12 cellular contexts compared by ENCODE assay signal in the genomic region with DNA sequence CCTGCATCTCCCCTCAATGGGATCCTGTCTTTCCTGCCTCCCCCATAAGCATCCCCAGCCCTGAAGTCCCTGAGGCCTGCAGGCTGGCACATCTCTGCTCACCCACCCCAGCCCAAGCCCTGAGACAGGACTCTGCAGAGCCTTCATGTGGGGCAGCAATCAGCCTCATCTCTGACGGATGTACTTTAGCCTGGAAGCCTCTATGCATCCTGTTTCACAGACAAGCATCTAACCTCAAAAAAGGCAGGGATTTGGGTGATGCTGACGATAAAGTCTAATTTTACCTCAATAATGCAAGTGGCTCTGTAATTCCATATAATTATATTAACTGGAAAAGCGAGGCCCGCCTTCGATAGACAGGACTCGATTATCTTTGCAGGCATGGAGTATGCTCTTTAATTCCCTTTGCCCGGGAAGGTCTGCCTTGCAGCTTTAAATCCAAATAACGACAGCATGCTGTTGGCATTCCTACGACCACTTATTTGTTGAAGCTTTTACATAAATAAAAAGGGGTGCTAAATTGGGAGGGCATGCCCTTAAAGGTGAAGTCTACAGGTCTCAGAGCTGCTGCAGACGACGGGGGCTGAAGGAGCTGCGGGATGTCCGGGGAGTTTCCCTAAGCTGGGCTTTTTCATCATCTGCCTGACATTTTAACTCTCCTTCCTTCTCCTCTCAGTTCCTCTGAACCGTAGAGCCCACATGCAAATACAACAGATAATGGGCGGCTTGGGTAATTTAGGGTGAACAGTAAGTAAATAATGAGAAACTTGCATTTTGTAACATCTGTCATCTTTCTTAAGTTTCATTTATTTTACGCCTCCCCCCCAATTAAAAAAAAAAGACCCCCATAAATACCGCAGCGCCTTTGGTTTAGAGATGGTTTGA.
A peak's percentile ranks its signal among the peaks of the same experiment; 100 is the strongest.
DNase-seq lines count a peak whose midpoint lies in the region; ATAC-seq, FAIRE-seq and TF ChIP-seq lines count a peak whose summit lies in the region.
"Had no signal": no experiment of that assay in that cellular context is flagged by ENCODE, and none has a peak within 500 bp of the region (broad histone marks: within the 10 kb centered on the region; RNA-seq: fewer than 3 reads in every experiment).

No MANE protein-coding gene starts in this region.

- H3K4me3 Mint-ChIP-seq in activated CD8-positive, alpha-beta T cell treated with anti-CD3 and anti-CD28 coated beads for 36 hours = no peak overlapping the region
- no peak overlapping the region for H3K4me3 Mint-ChIP-seq in activated CD8-positive, alpha-beta T cell treated with anti-CD3 and anti-CD28 coated beads, Interleukin-2, amount 10 ng/mL, durations not matched to agents 7 days and 5 days
- H3K4me3 Mint-ChIP-seq in stimulated activated naive B cell treated with anti-CD40 and anti-IgM and Interleukin-4, amounts not matched to agents 10 μg/mL and 1 μg/mL and 100 μg/mL, for 72 hours = peak overlapping the region; percentile 47 to 59
- H3K4me3 Mint-ChIP-seq: immature natural killer cell, naive B cell had no signal

- peaks cover 4% of the 10 kb centered on the region for H3K27me3 Mint-ChIP-seq in activated CD8-positive, alpha-beta T cell treated with anti-CD3 and anti-CD28 coated beads for 36 hours
- peaks cover 2% of the 10 kb centered on the region for H3K27me3 Mint-ChIP-seq in activated CD8-positive, alpha-beta T cell treated with anti-CD3 and anti-CD28 coated beads, Interleukin-2, amount 10 ng/mL, durations not matched to agents 7 days and 5 days (ENCODE audit: low read depth)
- H3K27me3 Mint-ChIP-seq in stimulated activated naive B cell treated with anti-CD40 and anti-IgM and Interleukin-4, amounts not matched to agents 10 μg/mL and 1 μg/mL and 100 μg/mL, for 72 hours = peaks cover 20 to 29% of the 10 kb centered on the region in 2 donors

- H3K9me3 Mint-ChIP-seq in activated CD8-positive, alpha-beta T cell treated with anti-CD3 and anti-CD28 coated beads for 36 hours = no peaks in the 10 kb centered on the region
- no peaks in the 10 kb centered on the region for H3K9me3 Mint-ChIP-seq in activated CD8-positive, alpha-beta T cell treated with anti-CD3 and anti-CD28 coated beads, Interleukin-2, amount 10 ng/mL, durations not matched to agents 7 days and 5 days (ENCODE audit: insufficient read depth)
- no peaks in the 10 kb centered on the region for H3K9me3 Mint-ChIP-seq in stimulated activated naive B cell treated with anti-CD40 and anti-IgM and Interleukin-4, amounts not matched to agents 10 μg/mL and 1 μg/mL and 100 μg/mL, for 72 hours
- H3K9me3 Mint-ChIP-seq: immature natural killer cell had no signal

- H3K4me3 ChIP-seq in SJCRH30 (no peak overlapping the region), small intestine (ENCODE audit: low read depth in 1 of 2, low read length in 2 of 2) (no peak overlapping the region)

- H3K36me3 ChIP-seq in SJCRH30 (no peaks in the 10 kb centered on the region), small intestine (ENCODE audit: control insufficient read depth in 2 of 2, insufficient read depth in 2 of 2, low read length in 2 of 2) (no peaks in the 10 kb centered on the region)

- H3K27ac Mint-ChIP-seq in activated CD8-positive, alpha-beta T cell treated with anti-CD3 and anti-CD28 coated beads for 36 hours = no peak overlapping the region
- H3K27ac Mint-ChIP-seq in activated CD8-positive, alpha-beta T cell treated with anti-CD3 and anti-CD28 coated beads, Interleukin-2, amount 10 ng/mL, durations not matched to agents 7 days and 5 days = no peak overlapping the region
- no peak overlapping the region for H3K27ac Mint-ChIP-seq in stimulated activated naive B cell treated with anti-CD40 and anti-IgM and Interleukin-4, amounts not matched to agents 10 μg/mL and 1 μg/mL and 100 μg/mL, for 72 hours
- H3K27ac Mint-ChIP-seq: immature natural killer cell, naive B cell had no signal

- H3K27ac ChIP-seq in SJCRH30 (no peak overlapping the region), small intestine (ENCODE audit: low read depth in 1 of 2, low read length in 1 of 2) (no peak overlapping the region)

- H3K4me1 Mint-ChIP-seq in activated CD8-positive, alpha-beta T cell treated with anti-CD3 and anti-CD28 coated beads for 36 hours (ENCODE audit: low read depth) = no peaks in the 10 kb centered on the region
- no peaks in the 10 kb centered on the region for H3K4me1 Mint-ChIP-seq in activated CD8-positive, alpha-beta T cell treated with anti-CD3 and anti-CD28 coated beads, Interleukin-2, amount 10 ng/mL, durations not matched to agents 7 days and 5 days (ENCODE audit: low read depth)
- H3K4me1 Mint-ChIP-seq in stimulated activated naive B cell treated with anti-CD40 and anti-IgM and Interleukin-4, amounts not matched to agents 10 μg/mL and 1 μg/mL and 100 μg/mL, for 72 hours = peaks cover 13 to 37% of the 10 kb centered on the region in 2 donors
- H3K4me1 Mint-ChIP-seq: immature natural killer cell had no signal

- FAIRE-seq in small intestine (lab: Jason Lieb, UNC) = no peak

- H3K36me3 Mint-ChIP-seq in activated CD8-positive, alpha-beta T cell treated with anti-CD3 and anti-CD28 coated beads for 36 hours (ENCODE audit: low read depth) = no peaks in the 10 kb centered on the region
- no peaks in the 10 kb centered on the region for H3K36me3 Mint-ChIP-seq in activated CD8-positive, alpha-beta T cell treated with anti-CD3 and anti-CD28 coated beads, Interleukin-2, amount 10 ng/mL, durations not matched to agents 7 days and 5 days (ENCODE audit: low read depth)
- no peaks in the 10 kb centered on the region for H3K36me3 Mint-ChIP-seq in stimulated activated naive B cell treated with anti-CD40 and anti-IgM and Interleukin-4, amounts not matched to agents 10 μg/mL and 1 μg/mL and 100 μg/mL, for 72 hours
- H3K36me3 Mint-ChIP-seq: immature natural killer cell, naive B cell had no signal

- POLR2A ChIA-PET in activated CD8-positive, alpha-beta T cell treated with anti-CD3 and anti-CD28 coated beads for 36 hours (lab: Charles Lee) = no interaction called here
- POLR2A ChIA-PET in activated CD8-positive, alpha-beta T cell treated with anti-CD3 and anti-CD28 coated beads, Interleukin-2, amount 10 ng/mL, durations not matched to agents 7 days and 5 days (lab: Charles Lee) = no interaction called here

- 49 to 69% (median 60%) methylated on average over 18 of the region's 18 CpGs for WGBS in small intestine, 3 donors

- TF ChIP-seq CTCF in activated CD8-positive, alpha-beta T cell treated with anti-CD3 and anti-CD28 coated beads for 36 hours (IDR thresholded peaks at IDR 0.05) = no peak

- H3K27me3 ChIP-seq in SJCRH30 = peaks cover 4% of the 10 kb centered on the region; the same call in 1 of the 2 replicates
- H3K27me3 ChIP-seq in small intestine (ENCODE audit: control insufficient read depth in 2 of 2, insufficient read depth in 2 of 2, low read length in 2 of 2) = no peaks in the 10 kb centered on the region

- CTCF ChIA-PET in activated CD8-positive, alpha-beta T cell treated with anti-CD3 and anti-CD28 coated beads for 36 hours (lab: Charles Lee) = no interaction called here
- CTCF ChIA-PET in activated CD8-positive, alpha-beta T cell treated with anti-CD3 and anti-CD28 coated beads, Interleukin-2, amount 10 ng/mL, durations not matched to agents 7 days and 5 days (lab: Charles Lee) = no interaction called here

- intact Hi-C loops in activated CD8-positive, alpha-beta T cell treated with anti-CD3 and anti-CD28 coated beads for 36 hours (cut with micrococcal nuclease) = no loop called here

- H3K9me3 ChIP-seq in SJCRH30 (replicated peaks) = no peaks in the 10 kb centered on the region
- H3K9me3 ChIP-seq in small intestine (ENCODE audit: control insufficient read depth, low read depth) = no peaks in the 10 kb centered on the region

- ATAC-seq in activated CD8-positive, alpha-beta T cell treated with anti-CD3 and anti-CD28 coated beads for 36 hours = peak; percentile 55
- ATAC-seq in activated CD8-positive, alpha-beta T cell treated with anti-CD3 and anti-CD28 coated beads, Interleukin-2, amount 10 ng/mL, durations not matched to agents 7 days and 5 days = no peak
- ATAC-seq in GM21723 (IDR thresholded peaks at IDR 0.05; ENCODE audit: unreplicated experiment) (peak; percentile 84), HG03354 (IDR thresholded peaks at IDR 0.05; ENCODE audit: poor library complexity, severe bottlenecking, unreplicated experiment) (peak; percentile 88)
- peak; percentile 95 to 96 for ATAC-seq in stimulated activated naive B cell treated with anti-CD40 and anti-IgM and Interleukin-4, amounts not matched to agents 10 μg/mL and 1 μg/mL and 100 μg/mL, for 72 hours (replicated peaks)

- peak; percentile 11 for DNase-seq in activated CD8-positive, alpha-beta T cell treated with anti-CD3 and anti-CD28 coated beads for 36 hours
- DNase-seq in activated CD8-positive, alpha-beta T cell treated with anti-CD3 and anti-CD28 coated beads, Interleukin-2, amount 10 ng/mL, durations not matched to agents 7 days and 5 days = no peak
- DNase-seq in stimulated activated naive B cell treated with anti-CD40 and anti-IgM and Interleukin-4, amounts not matched to agents 10 μg/mL and 1 μg/mL and 100 μg/mL, for 72 hours = peak; percentile 49
- DNase-seq in SJCRH30 (no peak), small intestine (no peak), ecto neural progenitor cell (ENCODE audit: low spot score) (no peak)
- DNase-seq: H7, immature natural killer cell, naive B cell, NCI-H345 had no signal

- H3K4me1 ChIP-seq in SJCRH30 (no peaks in the 10 kb centered on the region), small intestine (ENCODE audit: control insufficient read depth in 2 of 2, insufficient read depth in 1 of 2, low read depth in 1 of 2, low read length in 1 of 2) (no peaks in the 10 kb centered on the region)

Comparison
In these comparisons a context has a peak if more than half of its experiments do, and no peak if none do; other contexts are left out.
1. DNase-seq: peak in activated CD8-positive, alpha-beta T cell treated with anti-CD3 and anti-CD28 coated beads for 36 hours (single experiment) and stimulated activated naive B cell treated with anti-CD40 and anti-IgM and Interleukin-4, amounts not matched to agents 10 μg/mL and 1 μg/mL and 100 μg/mL, for 72 hours (single experiment); none in activated CD8-positive, alpha-beta T cell treated with anti-CD3 and anti-CD28 coated beads, Interleukin-2, amount 10 ng/mL, durations not matched to agents 7 days and 5 days (single experiment), SJCRH30 (0 of 2), small intestine (single experiment) and ecto neural progenitor cell (single experiment).
2. H3K4me3 Mint-ChIP-seq: peak in stimulated activated naive B cell treated with anti-CD40 and anti-IgM and Interleukin-4, amounts not matched to agents 10 μg/mL and 1 μg/mL and 100 μg/mL, for 72 hours (2 of 2); none in activated CD8-positive, alpha-beta T cell treated with anti-CD3 and anti-CD28 coated beads for 36 hours (single experiment) and activated CD8-positive, alpha-beta T cell treated with anti-CD3 and anti-CD28 coated beads, Interleukin-2, amount 10 ng/mL, durations not matched to agents 7 days and 5 days (single experiment).